15 cellular contexts compared by ENCODE assay signal in genomic region chr2:20625920-20626697, GRCh38. TPM values are rescaled to one million over a fixed set of nuclear protein-coding genes. Genes with fewer than 3 reads are reported as not detected.
A peak's percentile ranks its signal among the peaks of the same experiment; 100 is the strongest.
DNase-seq lines count a peak whose midpoint lies in the region; ATAC-seq and TF ChIP-seq lines count a peak whose summit lies in the region.
"Had no signal": no experiment of that assay in that cellular context is flagged by ENCODE, and none has a peak within 500 bp of the region (broad histone marks: within the 10 kb centered on the region; RNA-seq: fewer than 3 reads in every experiment).

No MANE protein-coding gene starts in this region.

- H3K36me3 Mint-ChIP-seq in brain, result peaks cover 3% of the 10 kb centered on the region

- ATAC-seq in HG03571 (IDR thresholded peaks at IDR 0.05; ENCODE audit: unreplicated experiment), result no peak

- CTCF ChIA-PET in BJ (lab: Yijun Ruan, JAX), result interaction anchor here (0.7 to 2.6 kb wide), 7 partner anchors 8 to 181 kb away, joined by 3 to 11 read pairs (median 6); no protein-coding TSS in a partner anchor

- H3K27ac Mint-ChIP-seq in brain, result peak overlapping the region in 3 of 5 experiments; percentile 30 to 34 (median 31)
- H3K27ac Mint-ChIP-seq: T-helper 2 cell treated with Interferon-gamma antibody and Interleukin-4, amounts not matched to agents 5 μg/mL and 100 μg/mL, for 36 hours had no signal

- H3K9me3 ChIP-seq in right atrium auricular region (no peaks in the 10 kb centered on the region), uterus (no peaks in the 10 kb centered on the region)

- H3K27me3 Mint-ChIP-seq in brain, result no peaks in the 10 kb centered on the region

- no peak for TF ChIP-seq POLR2A in uterus (IDR thresholded peaks at IDR 0.05)

- peaks cover 0 to 60% of the 10 kb centered on the region in 2 donors for H3K4me1 ChIP-seq in right atrium auricular region
- no peaks in the 10 kb centered on the region for H3K4me1 ChIP-seq in uterus

- TF ChIP-seq CTCF in BJ (IDR thresholded peaks at IDR 0.05; ENCODE audit: insufficient read depth, low read depth, low read length) (peak; percentile 32; the same call in 1 of the 2 replicates), brain (conservative IDR thresholded peaks at IDR 0.05) (no peak), right atrium auricular region (IDR thresholded peaks at IDR 0.05) (peak in 1 of 2 donors; percentile 19), uterus (IDR thresholded peaks at IDR 0.05) (no peak)

- no peaks in the 10 kb centered on the region for H3K9me3 Mint-ChIP-seq in brain
- H3K9me3 Mint-ChIP-seq: T-helper 2 cell treated with Interferon-gamma antibody and Interleukin-4, amounts not matched to agents 5 μg/mL and 100 μg/mL, for 36 hours had no signal

- peaks cover 7% of the 10 kb centered on the region for H3K36me3 ChIP-seq in BJ (ENCODE audit: control insufficient read depth, insufficient read depth, low read length)
- peaks cover 43% of the 10 kb centered on the region for H3K36me3 ChIP-seq in right atrium auricular region
- H3K36me3 ChIP-seq in uterus, result no peaks in the 10 kb centered on the region

- H3K4me3 ChIP-seq in BJ (ENCODE audit: low read depth, low read length), result no peak overlapping the region
- no peak overlapping the region for H3K4me3 ChIP-seq in right atrium auricular region
- no peak overlapping the region for H3K4me3 ChIP-seq in uterus
- H3K4me3 ChIP-seq: GM23248 had no signal

- H3K4me1 Mint-ChIP-seq in brain, result peaks cover 54% of the 10 kb centered on the region

- H3K27ac ChIP-seq in right atrium auricular region (peak overlapping the region; percentile 77 to 97), uterus (no peak overlapping the region)
- H3K27ac ChIP-seq: GM23248 had no signal

- DNase-seq in BJ (ENCODE audit: low read depth), result no peak
- DNase-seq in right atrium auricular region (ENCODE audit: low spot score), result no peak
- peak in 6 of 10 donors; percentile 9 to 84 (median 48) for DNase-seq in posterior cingulate gyrus
- no peak for DNase-seq in mucosa of gallbladder (ENCODE audit: low spot score)
- DNase-seq in uterus, result no peak
- DNase-seq in 8988T, result no peak
- DNase-seq: activated CD8-positive, alpha-beta memory T cell treated with anti-CD3 and anti-CD28 coated beads, Interleukin-2, amount 50 U/mL, for 48 hours; foreskin melanocyte; GM23248; NK-92 treated with Interleukin-12 subunit alpha and Interleukin-12 subunit beta, amount 100 ng/mL, for 24 hours; stimulated activated naive CD4-positive, alpha-beta T cell treated with Interleukin-2 at 50 U/mL for 16 hours had no signal

- intact Hi-C loops in posterior cingulate gyrus (cut with DNase I) (no loop called here), uterus (cut with DNase I; ENCODE audit: low total_unique reads) (no loop called here)

- H3K27me3 ChIP-seq in BJ (ENCODE audit: control insufficient read depth, insufficient read depth, low read length), result no peaks in the 10 kb centered on the region
- H3K27me3 ChIP-seq in right atrium auricular region, result no peaks in the 10 kb centered on the region
- no peaks in the 10 kb centered on the region for H3K27me3 ChIP-seq in uterus

- POLR2A ChIA-PET in BJ (lab: Charles Lee), result no interaction called here

- no peak overlapping the region for H3K4me3 Mint-ChIP-seq in brain
- H3K4me3 Mint-ChIP-seq: T-helper 2 cell treated with Interferon-gamma antibody and Interleukin-4, amounts not matched to agents 5 μg/mL and 100 μg/mL, for 36 hours had no signal

RNA-seq across cellular contexts. Expression of gene HS1BP3, which starts 24.8 kb away (rescaled TPM):
- 8.3 and 13.6 TPM in 2 replicates for polyA plus RNA-seq in BJ (2011; rRNA removed)
- 10.2 and 10.4 TPM in 2 replicates for polyA minus RNA-seq in BJ (2011; rRNA and poly(A)+ RNA removed)
- polyA plus RNA-seq in brain (ENCODE audit: insufficient read depth, low read depth, low replicate concordance), result 46.7 TPM
- 10 to 100 TPM; 19.5 to 26.0 TPM for total RNA-seq in right atrium auricular region
- 50.3 TPM for total RNA-seq in mucosa of gallbladder
- total RNA-seq in uterus, result 10 to 100 TPM in 3 of 4 donors, 1 to 10 TPM in 1; 7.1 to 41.8 (median 28.4) TPM

RNA-seq across cellular contexts. Expression of gene GDF7, which starts 40.8 kb away (rescaled TPM):
- 0.28 and 0.32 TPM in 2 replicates for polyA plus RNA-seq in BJ (2011; rRNA removed)
- polyA minus RNA-seq in BJ (2011; rRNA and poly(A)+ RNA removed), result 0.43 and 1.0 TPM in 2 replicates
- polyA plus RNA-seq in brain (ENCODE audit: insufficient read depth, low read depth, low replicate concordance), result 0.10 TPM
- 1 to 10 TPM; 1.1 to 1.7 TPM for total RNA-seq in right atrium auricular region
- 2.5 TPM for total RNA-seq in mucosa of gallbladder
- 10 to 100 TPM in 1 of 4 donors, 1 to 10 TPM in 3; 1.5 to 45.6 (median 5.4) TPM for total RNA-seq in uterus
- total RNA-seq: GM23248, myocyte had no signal

Comparison
In these comparisons a context has a peak if more than half of its experiments do, and no peak if none do; other contexts are left out.
1. DNase-seq: peak in posterior cingulate gyrus (6 of 10); none in BJ (single experiment), right atrium auricular region (single experiment), mucosa of gallbladder (single experiment), uterus (0 of 2) and 8988T (single experiment).
2. H3K27ac ChIP-seq: peak in right atrium auricular region (2 of 2); none in uterus (0 of 2).